Comparison of ENCODE assay signal across 8 cellular contexts in the genomic region with DNA sequence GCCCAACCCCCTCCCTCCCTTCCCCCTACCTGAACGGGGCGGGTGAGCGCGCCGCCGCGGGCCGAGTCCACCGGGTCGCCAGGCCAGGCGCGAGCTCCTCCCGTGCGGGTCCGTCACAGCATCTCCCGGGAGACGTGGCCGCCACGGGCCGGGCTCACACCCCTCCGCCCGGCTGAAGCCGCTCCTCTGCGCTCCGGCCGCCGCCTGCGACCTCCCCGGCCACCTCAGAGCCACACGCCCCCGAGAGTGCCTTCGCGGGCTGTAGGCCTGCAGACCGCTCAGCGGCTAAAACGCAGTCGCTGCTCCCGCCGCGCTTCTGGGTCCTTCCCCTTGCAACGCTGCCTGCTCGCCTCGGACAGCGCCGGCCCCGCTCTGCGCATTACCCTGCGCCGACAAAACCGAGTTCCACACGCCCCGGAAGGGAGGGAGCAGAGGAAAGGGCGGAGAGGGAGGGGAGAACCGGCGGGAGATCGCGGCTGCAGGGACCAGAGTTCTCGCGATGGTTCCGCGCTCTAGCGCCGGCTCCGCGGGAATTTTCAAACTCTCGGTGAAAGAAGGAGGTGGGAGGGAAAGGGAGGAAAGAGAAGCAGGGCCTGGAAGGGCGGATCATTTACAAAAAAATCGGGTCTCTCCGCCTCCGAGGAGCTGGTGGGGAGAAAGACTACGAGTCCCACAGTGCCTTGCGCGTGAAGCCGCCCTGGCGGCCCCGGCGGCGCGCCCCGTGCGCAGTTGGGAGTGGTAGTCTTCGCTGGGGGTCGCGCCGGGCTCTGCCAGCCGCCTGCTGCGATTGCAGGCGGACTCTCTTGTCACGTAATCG. TPM values are rescaled to one million over a fixed set of nuclear protein-coding genes. Genes with fewer than 3 reads are reported as not detected.
DNase-seq lines count a peak whose midpoint lies in the region; ATAC-seq and TF ChIP-seq lines count a peak whose summit lies in the region.

A gene with protein sequence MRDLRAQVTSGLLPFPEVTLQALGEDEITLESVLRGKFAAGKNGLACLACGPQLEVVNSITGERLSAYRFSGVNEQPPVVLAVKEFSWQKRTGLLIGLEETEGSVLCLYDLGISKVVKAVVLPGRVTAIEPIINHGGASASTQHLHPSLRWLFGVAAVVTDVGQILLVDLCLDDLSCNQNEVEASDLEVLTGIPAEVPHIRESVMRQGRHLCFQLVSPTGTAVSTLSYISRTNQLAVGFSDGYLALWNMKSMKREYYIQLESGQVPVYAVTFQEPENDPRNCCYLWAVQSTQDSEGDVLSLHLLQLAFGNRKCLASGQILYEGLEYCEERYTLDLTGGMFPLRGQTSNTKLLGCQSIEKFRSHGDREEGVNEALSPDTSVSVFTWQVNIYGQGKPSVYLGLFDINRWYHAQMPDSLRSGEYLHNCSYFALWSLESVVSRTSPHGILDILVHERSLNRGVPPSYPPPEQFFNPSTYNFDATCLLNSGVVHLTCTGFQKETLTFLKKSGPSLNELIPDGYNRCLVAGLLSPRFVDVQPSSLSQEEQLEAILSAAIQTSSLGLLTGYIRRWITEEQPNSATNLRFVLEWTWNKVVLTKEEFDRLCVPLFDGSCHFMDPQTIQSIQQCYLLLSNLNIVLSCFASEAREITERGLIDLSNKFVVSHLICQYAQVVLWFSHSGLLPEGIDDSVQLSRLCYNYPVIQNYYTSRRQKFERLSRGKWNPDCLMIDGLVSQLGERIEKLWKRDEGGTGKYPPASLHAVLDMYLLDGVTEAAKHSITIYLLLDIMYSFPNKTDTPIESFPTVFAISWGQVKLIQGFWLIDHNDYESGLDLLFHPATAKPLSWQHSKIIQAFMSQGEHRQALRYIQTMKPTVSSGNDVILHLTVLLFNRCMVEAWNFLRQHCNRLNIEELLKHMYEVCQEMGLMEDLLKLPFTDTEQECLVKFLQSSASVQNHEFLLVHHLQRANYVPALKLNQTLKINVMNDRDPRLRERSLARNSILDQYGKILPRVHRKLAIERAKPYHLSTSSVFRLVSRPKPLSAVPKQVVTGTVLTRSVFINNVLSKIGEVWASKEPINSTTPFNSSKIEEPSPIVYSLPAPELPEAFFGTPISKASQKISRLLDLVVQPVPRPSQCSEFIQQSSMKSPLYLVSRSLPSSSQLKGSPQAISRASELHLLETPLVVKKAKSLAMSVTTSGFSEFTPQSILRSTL (N-terminal part only) (minus strand): TSS at position 400 of the 817 bp plus-strand sequence. CDS start 13,578 bp downstream, outside the sequence.

- peak within 1 kb of the TSS; percentile 88 to 95 for H3K4me3 ChIP-seq in right atrium auricular region
- H3K4me3 ChIP-seq in uterus = peak within 1 kb of the TSS; percentile 89 to 99

- H3K36me3 ChIP-seq in right atrium auricular region (peaks cover 9% of the 10 kb centered on the region), uterus (no peaks in the 10 kb centered on the region)

- H3K9me3 ChIP-seq in right atrium auricular region (no peaks in the 10 kb centered on the region), uterus (no peaks in the 10 kb centered on the region)

- TF ChIP-seq CTCF in right atrium auricular region (IDR thresholded peaks at IDR 0.05) (no peak), uterus (IDR thresholded peaks at IDR 0.05) (peak in 3 of 4 experiments; percentile 3 to 25 (median 11))

- DNase-seq in NCI-H187 treated with DMSO at 0.1 percent for 48 hours (lab: John Stamatoyannopoulos, UW) (peak; percentile 50), anterior cingulate cortex (lab: John Stamatoyannopoulos, UW) (peak; percentile 65 to 99 (median 95)), right atrium auricular region (ENCODE audit: low spot score) (peak; percentile 94), pulmonary artery endothelial cell (ENCODE audit: low read depth, low spot score) (peak; percentile 93), uterus (peak; percentile 98)

- H3K27ac ChIP-seq in right atrium auricular region = peak within 1 kb of the TSS; percentile 96 to 98
- peak within 1 kb of the TSS; percentile 97 to 99 for H3K27ac ChIP-seq in uterus

- intact Hi-C loops in T-helper 2 cell treated with Interferon-gamma antibody and Interleukin-4, amounts not matched to agents 100 ng/mL and 5 ng/mL, for 36 hours (cut with micrococcal nuclease) = loop anchor here (1.0 to 5.0 kb wide), 10 partner anchors 15 to 1006 kb away; a partner anchor contains a TSS
- intact Hi-C loops in uterus (cut with DNase I; ENCODE audit: low total_unique reads) = no loop called here

- H3K27me3 ChIP-seq in right atrium auricular region = no peaks in the 10 kb centered on the region
- no peaks in the 10 kb centered on the region for H3K27me3 ChIP-seq in uterus

- TF ChIP-seq POLR2A in uterus (IDR thresholded peaks at IDR 0.05) = peak; percentile 97 to 99

- ATAC-seq in GM18499 (IDR thresholded peaks at IDR 0.05; ENCODE audit: insufficient read depth, unreplicated experiment) (peak; percentile 80), HG02943 (IDR thresholded peaks at IDR 0.05; ENCODE audit: low read depth, unreplicated experiment) (peak; percentile 94)

- H3K4me1 ChIP-seq in right atrium auricular region (peaks cover 0 to 20% of the 10 kb centered on the region in 2 donors), uterus (peaks cover 7 to 14% of the 10 kb centered on the region in 2 donors)

RNA-seq across cellular contexts. Expression of the gene that starts here (rescaled TPM):
- total RNA-seq in T-helper 2 cell treated with Interferon-gamma antibody and Interleukin-4, amounts not matched to agents 100 ng/mL and 5 ng/mL, for 36 hours = 36.2 and 40.9 TPM in 2 replicates
- total RNA-seq in right atrium auricular region (10 to 100 TPM; 21.6 to 24.4 TPM), pulmonary artery endothelial cell (26.1 and 38.2 TPM in 2 replicates), uterus (10 to 100 TPM; 22.5 to 53.4 (median 42.4) TPM)

Comparison
In these comparisons a context has a peak if more than half of its experiments do, and no peak if none do; other contexts are left out.
1. Peak in every context shown above with its lines: DNase-seq, ATAC-seq, H3K4me3 ChIP-seq and H3K27ac ChIP-seq.
2. CTCF ChIP-seq: peak in uterus (3 of 4); none in right atrium auricular region (0 of 2).